11 cellular contexts compared by ENCODE assay signal in the genomic region with DNA sequence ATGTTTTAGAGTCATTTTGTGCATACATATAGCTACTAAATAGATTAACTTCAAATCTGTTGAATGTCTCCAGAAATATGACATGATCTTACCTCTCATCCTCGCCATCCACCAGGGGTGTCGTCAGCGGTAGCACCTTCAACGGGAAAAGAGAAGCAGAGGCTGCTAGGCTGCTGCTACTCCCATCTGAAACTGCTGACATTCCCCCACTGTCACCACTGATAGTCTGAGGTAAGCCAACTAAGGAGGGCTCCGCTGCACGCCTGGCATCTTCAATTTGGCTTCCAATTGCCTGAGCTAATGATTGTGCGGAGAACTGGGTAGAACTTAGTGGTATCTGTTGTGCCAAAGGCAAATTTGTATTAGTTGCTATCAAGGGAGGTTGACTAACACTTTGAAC. TPM values are rescaled to one million over a fixed set of nuclear protein-coding genes. Genes with fewer than 3 reads are reported as not detected.
DNase-seq lines count a peak whose midpoint lies in the region; ATAC-seq and TF ChIP-seq lines count a peak whose summit lies in the region.
"Had no signal": no experiment of that assay in that cellular context is flagged by ENCODE, and none has a peak within 500 bp of the region (broad histone marks: within the 10 kb centered on the region; RNA-seq: fewer than 3 reads in every experiment).

No MANE protein-coding gene starts in this region.

- no peak overlapping the region for H2BK5ac ChIP-seq in trophoblast cell (ENCODE audit: low read depth, low read length, poor library complexity)

- peaks cover under 1% of the 10 kb centered on the region for H3K27me3 Mint-ChIP-seq in activated CD4-positive, alpha-beta T cell treated with anti-CD3 and anti-CD28 coated beads, Interleukin-2, amount 10 ng/mL, durations not matched to agents 7 days and 5 days
- H3K27me3 Mint-ChIP-seq: activated CD8-positive, alpha-beta T cell treated with anti-CD3 and anti-CD28 coated beads for 36 hours had no signal

- H3K4me3 Mint-ChIP-seq in activated CD4-positive, alpha-beta T cell treated with anti-CD3 and anti-CD28 coated beads, Interleukin-2, amount 10 ng/mL, durations not matched to agents 7 days and 5 days, result no peak overlapping the region
- H3K4me3 Mint-ChIP-seq: activated CD8-positive, alpha-beta T cell treated with anti-CD3 and anti-CD28 coated beads for 36 hours had no signal

- CTCF ChIA-PET in Panc1 (lab: Charles Lee), result no interaction called here
- CTCF ChIA-PET in activated CD4-positive, alpha-beta T cell treated with anti-CD3 and anti-CD28 coated beads, Interleukin-2, amount 10 ng/mL, durations not matched to agents 7 days and 5 days (lab: Charles Lee), result interaction anchor here (0.6 to 1.6 kb wide), 2 partner anchors 22 to 89 kb away, joined by 3 to 4 read pairs; no protein-coding TSS in a partner anchor

- H3K4me2 ChIP-seq in trophoblast cell (ENCODE audit: low read length), result peak overlapping the region; percentile 45

- H3K4me1 ChIP-seq in Panc1 (ENCODE audit: control insufficient read depth, insufficient read depth, low read length) (peaks cover 17% of the 10 kb centered on the region), gastroesophageal sphincter (peaks cover 0 to 54% (median 8%) of the 10 kb centered on the region in 3 donors), trophoblast cell (ENCODE audit: control insufficient read depth in 1 of 2, insufficient read depth in 2 of 2, low read length in 2 of 2) (peaks cover 14 to 21% of the 10 kb centered on the region in 2 experiments)

- 86 to 93% methylated on average over 5 to 7 of the region's 7 CpGs for WGBS in gastroesophageal sphincter (ENCODE audit: low coverage in 1 of 2), 2 donors
- no CpG with 5 or more reads among the region's 7 CpGs for WGBS in trophoblast cell (ENCODE audit: extremely low coverage, insufficient coverage, insufficient read length)

- H3K27ac Mint-ChIP-seq in activated CD4-positive, alpha-beta T cell treated with anti-CD3 and anti-CD28 coated beads, Interleukin-2, amount 10 ng/mL, durations not matched to agents 7 days and 5 days, result no peak overlapping the region
- H3K27ac Mint-ChIP-seq: activated CD8-positive, alpha-beta T cell treated with anti-CD3 and anti-CD28 coated beads for 36 hours had no signal

- no peak overlapping the region for H2BK120ac ChIP-seq in trophoblast cell (ENCODE audit: insufficient read depth, low read length, poor library complexity)

- TF ChIP-seq CTCF in Panc1 (IDR thresholded peaks at IDR 0.05) (no peak), gastroesophageal sphincter (IDR thresholded peaks at IDR 0.05) (no peak)

- H3K9me3 Mint-ChIP-seq in activated CD4-positive, alpha-beta T cell treated with anti-CD3 and anti-CD28 coated beads, Interleukin-2, amount 10 ng/mL, durations not matched to agents 7 days and 5 days, result no peaks in the 10 kb centered on the region
- H3K9me3 Mint-ChIP-seq: activated CD8-positive, alpha-beta T cell treated with anti-CD3 and anti-CD28 coated beads for 36 hours had no signal

- POLR2A ChIA-PET in Panc1 (lab: Charles Lee), result no interaction called here
- POLR2A ChIA-PET in activated CD4-positive, alpha-beta T cell treated with anti-CD3 and anti-CD28 coated beads, Interleukin-2, amount 10 ng/mL, durations not matched to agents 7 days and 5 days (lab: Charles Lee), result no interaction called here

- H4K12ac ChIP-seq in trophoblast cell (ENCODE audit: low read depth, low read length), result no peak overlapping the region

- no peak overlapping the region for H2BK12ac ChIP-seq in trophoblast cell (ENCODE audit: low read length)

- ATAC-seq in Panc1 (no peak), gastroesophageal sphincter (no peak), GM19397 (IDR thresholded peaks at IDR 0.05; ENCODE audit: unreplicated experiment) (no peak), HG02610 (IDR thresholded peaks at IDR 0.05; ENCODE audit: unreplicated experiment) (no peak)
- ATAC-seq: activated CD8-positive, alpha-beta T cell treated with anti-CD3 and anti-CD28 coated beads for 36 hours had no signal

- intact Hi-C loops in Panc1 (cut with micrococcal nuclease; ENCODE audit: unreplicated experiment), result no loop called here

- H2AFZ ChIP-seq in trophoblast cell (ENCODE audit: insufficient read depth, low read length, poor library complexity), result no peak overlapping the region

- H3K14ac ChIP-seq in trophoblast cell (ENCODE audit: low read length), result no peak overlapping the region

- H3K4me3 ChIP-seq in Panc1 (ENCODE audit: low read depth in 2 of 2, low read length in 2 of 2), result no peak overlapping the region; a peak in 1 of 4 replicates
- peak overlapping the region; percentile 27 to 83 for H3K4me3 ChIP-seq in gastroesophageal sphincter
- H3K4me3 ChIP-seq in trophoblast cell (ENCODE audit: low read depth, low read length), result no peak overlapping the region

- H3K9me3 ChIP-seq in Panc1 (ENCODE audit: control insufficient read depth, insufficient read depth, low read depth, low read length) (no peaks in the 10 kb centered on the region), gastroesophageal sphincter (no peaks in the 10 kb centered on the region), trophoblast cell (ENCODE audit: insufficient read depth, low read depth, low read length) (no peaks in the 10 kb centered on the region)

- peaks cover 17% of the 10 kb centered on the region for H3K36me3 Mint-ChIP-seq in activated CD4-positive, alpha-beta T cell treated with anti-CD3 and anti-CD28 coated beads, Interleukin-2, amount 10 ng/mL, durations not matched to agents 7 days and 5 days (ENCODE audit: low read depth)

- TF ChIP-seq POLR2A in gastroesophageal sphincter (IDR thresholded peaks at IDR 0.05), result no peak

- BruUV-seq in Panc1 (replicated peaks; lab: Mats Ljungman, UMichigan), result no TSS peak

- H3K9ac ChIP-seq in trophoblast cell (ENCODE audit: low read length), result no peak overlapping the region

- DNase-seq in ELR (ENCODE audit: low read depth) (peak; percentile 9), Panc1 (ENCODE audit: low read depth, low spot score) (no peak), trophoblast cell (no peak), COR-L47 (lab: John Stamatoyannopoulos, UW) (no peak)
- no peak for DNase-seq in activated CD4-positive, alpha-beta T cell treated with anti-CD3 and anti-CD28 coated beads, Interleukin-2, amount 10 ng/mL, durations not matched to agents 7 days and 5 days
- DNase-seq: activated CD8-positive, alpha-beta T cell treated with anti-CD3 and anti-CD28 coated beads for 36 hours; DMS79 treated with DMSO at 0.1 percent for 48 hours; stimulated activated CD4-positive, alpha-beta T cell treated with anti-CD3 and anti-CD28 coated beads, Interleukin-4, amount 100 ng/mL, for 4 hours had no signal

- no peak overlapping the region for H3K23ac ChIP-seq in trophoblast cell (ENCODE audit: low read length)

- H3K79me2 ChIP-seq in trophoblast cell (ENCODE audit: control insufficient read depth, insufficient read depth, low read length, poor library complexity), result peaks cover 15% of the 10 kb centered on the region

- H4K8ac ChIP-seq in trophoblast cell (ENCODE audit: low read depth, low read length), result no peak overlapping the region

- H3K18ac ChIP-seq in trophoblast cell (ENCODE audit: low read length), result no peak overlapping the region

- in situ Hi-C loops in Panc1 (cut with HindIII; ENCODE audit: low pct_unique_long_range_greater_than_20kb, low sequenced_read_pairs), result no loop called here

- H3K4me1 Mint-ChIP-seq in activated CD4-positive, alpha-beta T cell treated with anti-CD3 and anti-CD28 coated beads, Interleukin-2, amount 10 ng/mL, durations not matched to agents 7 days and 5 days, result peaks cover 36% of the 10 kb centered on the region

- no peaks in the 10 kb centered on the region for H3K27me3 ChIP-seq in Panc1 (ENCODE audit: control insufficient read depth, insufficient read depth, low read length)
- no peaks in the 10 kb centered on the region for H3K27me3 ChIP-seq in gastroesophageal sphincter
- no peaks in the 10 kb centered on the region for H3K27me3 ChIP-seq in trophoblast cell (ENCODE audit: insufficient read depth, low read length)

- H3K36me3 ChIP-seq in Panc1 (ENCODE audit: control insufficient read depth, insufficient read depth, low read length) (no peaks in the 10 kb centered on the region), gastroesophageal sphincter (peaks cover 0 to 12% of the 10 kb centered on the region in 2 donors), trophoblast cell (ENCODE audit: control insufficient read depth in 1 of 2, insufficient read depth in 2 of 2, low read length in 2 of 2) (peaks cover 3 to 4% of the 10 kb centered on the region in 2 experiments)

- H3K79me1 ChIP-seq in trophoblast cell (ENCODE audit: low read length), result peaks cover 19% of the 10 kb centered on the region

- H2AK5ac ChIP-seq in trophoblast cell (ENCODE audit: low read length), result no peak overlapping the region

- no peak overlapping the region for H4K91ac ChIP-seq in trophoblast cell (ENCODE audit: low read depth, low read length)

- H3K27ac ChIP-seq in Panc1 (ENCODE audit: low read length) (0 out of 2 replicates have a peak overlapping the region, but pooled peaks have one; percentile 12), gastroesophageal sphincter (no peak overlapping the region), trophoblast cell (ENCODE audit: low read depth, low read length) (no peak overlapping the region)

- no peak overlapping the region for H3K4ac ChIP-seq in trophoblast cell (ENCODE audit: low read depth, low read length)

- TF ChIP-seq EP300 in gastroesophageal sphincter (IDR thresholded peaks at IDR 0.05), result no peak

RNA-seq across cellular contexts. Expression of a gene that starts 3.1 kb away (rescaled TPM):
- total RNA-seq in Panc1 (2021; ENCODE audit: unreplicated experiment), result 31.8 TPM
- polyA plus RNA-seq in Panc1 (2012; ENCODE audit: insufficient read length), result 23.6 TPM
- total RNA-seq in gastroesophageal sphincter, result 100 to 1,000 TPM; 223 to 389 (median 262) TPM
- polyA plus RNA-seq in trophoblast cell (2013), result 66.3 and 69.3 TPM in 2 replicates
- 10 to 100 TPM; 13.3 to 13.6 TPM for total RNA-seq in activated CD4-positive, alpha-beta T cell treated with anti-CD3 and anti-CD28 coated beads, Interleukin-2, amount 10 ng/mL, durations not matched to agents 7 days and 5 days

Comparison
In these comparisons a context has a peak if more than half of its experiments do, and no peak if none do; other contexts are left out.
1. H3K4me3 ChIP-seq: peak in gastroesophageal sphincter (2 of 2); none in Panc1 (0 of 2) and trophoblast cell (single experiment).